8 cellular contexts compared by ENCODE assay signal in the genomic region with DNA sequence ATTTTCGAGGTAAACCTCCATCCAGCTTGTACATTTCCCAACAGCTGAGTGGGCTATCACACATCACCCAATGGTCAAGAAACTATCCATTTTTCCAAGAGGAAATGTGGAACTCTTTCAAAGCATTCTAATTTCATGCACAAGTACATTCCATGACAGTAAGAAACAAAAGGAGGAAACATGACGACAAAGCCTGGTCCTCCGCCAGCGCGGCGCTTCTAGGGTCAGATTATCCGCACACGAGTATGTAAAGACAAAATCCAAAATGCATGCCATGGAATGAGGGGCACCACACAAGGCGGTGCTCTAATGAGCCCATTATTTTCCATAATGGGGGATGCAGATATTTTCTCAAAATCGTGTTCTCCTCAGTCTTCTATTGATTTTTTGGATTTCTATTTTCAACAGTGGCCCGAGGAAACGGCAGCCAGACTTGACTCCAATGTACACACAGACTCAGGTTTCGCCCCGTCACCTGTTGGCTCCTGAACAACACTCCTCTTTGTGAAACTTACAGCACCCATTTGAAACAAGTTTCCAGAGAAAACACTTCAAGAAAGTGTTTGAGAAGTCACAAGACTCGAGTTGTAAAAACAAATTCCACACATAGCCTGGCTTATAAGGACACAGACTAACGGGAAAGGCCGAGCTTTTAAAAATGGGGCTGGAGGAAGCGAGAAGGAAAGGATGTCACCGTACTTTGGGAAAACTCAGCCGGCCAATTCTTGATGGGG.
DNase-seq lines count a peak whose midpoint lies in the region; ATAC-seq lines count a peak whose summit lies in the region.

No MANE protein-coding gene starts in this region.

- no peak overlapping the region for H3K27ac Mint-ChIP-seq in activated naive CD4-positive, alpha-beta T cell treated with anti-CD3 and anti-CD28 coated beads, Interleukin-2, amount 50 U/mL, for 24 hours
- no peak overlapping the region for H3K27ac Mint-ChIP-seq in activated naive CD8-positive, alpha-beta T cell treated with anti-CD3 and anti-CD28 coated beads, Interleukin-2, amount 50 U/mL, for 24 hours
- no peak overlapping the region for H3K27ac Mint-ChIP-seq in immature natural killer cell
- no peak overlapping the region for H3K27ac Mint-ChIP-seq in stimulated activated naive CD8-positive, alpha-beta T cell treated with anti-CD3 and anti-CD28 coated beads, Interleukin-15, amount 100 ng/mL, for 72 hours

- peak overlapping the region; percentile 78 for H3K4me3 Mint-ChIP-seq in activated naive CD4-positive, alpha-beta T cell treated with anti-CD3 and anti-CD28 coated beads, Interleukin-2, amount 50 U/mL, for 24 hours
- H3K4me3 Mint-ChIP-seq in activated naive CD8-positive, alpha-beta T cell treated with anti-CD3 and anti-CD28 coated beads, Interleukin-2, amount 50 U/mL, for 24 hours = peak overlapping the region; percentile 74
- peak overlapping the region; percentile 62 to 78 (median 74) for H3K4me3 Mint-ChIP-seq in immature natural killer cell
- H3K4me3 Mint-ChIP-seq in stimulated activated naive CD8-positive, alpha-beta T cell treated with anti-CD3 and anti-CD28 coated beads, Interleukin-15, amount 100 ng/mL, for 72 hours = peak overlapping the region; percentile 81 to 82

- DNase-seq in activated naive CD4-positive, alpha-beta T cell treated with Interleukin-2 at 50 U/mL for 16 hours = no peak
- no peak for DNase-seq in activated naive CD8-positive, alpha-beta T cell treated with anti-CD3 and anti-CD28 coated beads, Interleukin-2, amount 50 U/mL, for 24 hours
- DNase-seq in immature natural killer cell (no peak), SKM-1 treated with dmso at 0.1 percent for 144 hours (lab: John Stamatoyannopoulos, UW; ENCODE audit: unreplicated experiment) (no peak), NCI-H524 treated with DMSO at 0.1 percent for 48 hours (lab: John Stamatoyannopoulos, UW) (no peak)
- DNase-seq in stimulated activated naive CD8-positive, alpha-beta T cell treated with anti-CD3 and anti-CD28 coated beads, Interleukin-15, amount 100 ng/mL, for 72 hours = no peak
- no peak for DNase-seq in stimulated activated CD4-positive, alpha-beta T cell treated with anti-CD3 and anti-CD28 coated beads, Interleukin-4, amount 100 ng/mL, for 24 hours

- peaks cover 1% of the 10 kb centered on the region for H3K36me3 Mint-ChIP-seq in activated naive CD4-positive, alpha-beta T cell treated with anti-CD3 and anti-CD28 coated beads, Interleukin-2, amount 50 U/mL, for 24 hours
- H3K36me3 Mint-ChIP-seq in activated naive CD8-positive, alpha-beta T cell treated with anti-CD3 and anti-CD28 coated beads, Interleukin-2, amount 50 U/mL, for 24 hours (ENCODE audit: low read depth) = no peaks in the 10 kb centered on the region
- no peaks in the 10 kb centered on the region for H3K36me3 Mint-ChIP-seq in immature natural killer cell

- peaks cover 16% of the 10 kb centered on the region for H3K4me1 Mint-ChIP-seq in activated naive CD4-positive, alpha-beta T cell treated with anti-CD3 and anti-CD28 coated beads, Interleukin-2, amount 50 U/mL, for 24 hours
- peaks cover 18% of the 10 kb centered on the region for H3K4me1 Mint-ChIP-seq in activated naive CD8-positive, alpha-beta T cell treated with anti-CD3 and anti-CD28 coated beads, Interleukin-2, amount 50 U/mL, for 24 hours
- H3K4me1 Mint-ChIP-seq in immature natural killer cell = peaks cover 9 to 20% of the 10 kb centered on the region in 2 donors
- peaks cover 11% of the 10 kb centered on the region for H3K4me1 Mint-ChIP-seq in stimulated activated naive CD8-positive, alpha-beta T cell treated with anti-CD3 and anti-CD28 coated beads, Interleukin-15, amount 100 ng/mL, for 72 hours

- no peak for ATAC-seq in activated naive CD8-positive, alpha-beta T cell treated with anti-CD3 and anti-CD28 coated beads, Interleukin-2, amount 50 U/mL, for 24 hours
- no peak for ATAC-seq in stimulated activated naive CD8-positive, alpha-beta T cell treated with anti-CD3 and anti-CD28 coated beads, Interleukin-15, amount 100 ng/mL, for 72 hours

- peaks cover 61% of the 10 kb centered on the region for H3K27me3 Mint-ChIP-seq in activated naive CD4-positive, alpha-beta T cell treated with anti-CD3 and anti-CD28 coated beads, Interleukin-2, amount 50 U/mL, for 24 hours
- peaks cover 56% of the 10 kb centered on the region for H3K27me3 Mint-ChIP-seq in activated naive CD8-positive, alpha-beta T cell treated with anti-CD3 and anti-CD28 coated beads, Interleukin-2, amount 50 U/mL, for 24 hours
- H3K27me3 Mint-ChIP-seq in immature natural killer cell (ENCODE audit: low read depth in 3 of 3) = peaks cover 10 to 26% (median 26%) of the 10 kb centered on the region in 3 donors
- H3K27me3 Mint-ChIP-seq in stimulated activated naive CD8-positive, alpha-beta T cell treated with anti-CD3 and anti-CD28 coated beads, Interleukin-15, amount 100 ng/mL, for 72 hours = peaks cover 91% of the 10 kb centered on the region

- H3K9me3 Mint-ChIP-seq in activated naive CD4-positive, alpha-beta T cell treated with anti-CD3 and anti-CD28 coated beads, Interleukin-2, amount 50 U/mL, for 24 hours = no peaks in the 10 kb centered on the region
- no peaks in the 10 kb centered on the region for H3K9me3 Mint-ChIP-seq in activated naive CD8-positive, alpha-beta T cell treated with anti-CD3 and anti-CD28 coated beads, Interleukin-2, amount 50 U/mL, for 24 hours
- no peaks in the 10 kb centered on the region for H3K9me3 Mint-ChIP-seq in immature natural killer cell
- no peaks in the 10 kb centered on the region for H3K9me3 Mint-ChIP-seq in stimulated activated naive CD8-positive, alpha-beta T cell treated with anti-CD3 and anti-CD28 coated beads, Interleukin-15, amount 100 ng/mL, for 72 hours
